20 cellular contexts compared by ENCODE assay signal in genomic region chr10:91367127-91367531, GRCh38.
"Had no signal": no experiment of that assay in that cellular context is flagged by ENCODE, and none has a peak within 500 bp of the region (broad histone marks: within the 10 kb centered on the region; RNA-seq: fewer than 3 reads in every experiment).

No MANE protein-coding gene starts in this region.

- H3K4me1 Mint-ChIP-seq: nephron had no signal

- DNase-seq: activated CD4-positive, alpha-beta T cell treated with anti-CD3 and anti-CD28 coated beads, Interleukin-2, amount 50 U/mL, for 4 hours; activated CD4-positive, CD25-positive, alpha-beta regulatory T cell treated with anti-CD3 and anti-CD28 coated beads, Interleukin-2, amount 50 U/mL, for 72 hours; activated effector memory CD4-positive, alpha-beta T cell treated with anti-CD3 and anti-CD28 coated beads, Interleukin-2, amount 50 U/mL, for 16 hours; activated T-cell treated with anti-CD3 and anti-CD28 coated beads, Interleukin-2, amount 50 U/mL, for 4 hours; adrenal gland; effector memory CD4-positive, alpha-beta T cell; esophagus squamous epithelium; islet precursor cell; mammary epithelial cell; midbrain; stimulated activated CD4-positive, alpha-beta T cell treated with anti-CD3 and anti-CD28 coated beads, Interleukin-12 subunit alpha, Interleukin-12 subunit beta, amount 100 ng/mL, for 4 hours; stimulated activated CD4-positive, alpha-beta T cell treated with anti-CD3 and anti-CD28 coated beads, Interleukin-1b, Interleukin-23, amount 100 ng/mL, for 48 hours; stimulated activated CD8-positive, alpha-beta memory T cell treated with anti-CD3 and anti-CD28 coated beads, Interleukin-4, amount 100 ng/mL, for 48 hours; stimulated activated naive CD4-positive, alpha-beta T cell treated with Interleukin-2 at 50 U/mL for 16 hours; SW 1271; T-helper 2 cell; tibial artery; uterus had no signal

- H3K4me3 Mint-ChIP-seq: activated T-cell treated with anti-CD3 and anti-CD28 coated beads, Interleukin-2, amount 50 U/mL, for 4 hours; dendritic cell treated with granulocyte-macrophage colony-stimulating factor and Interleukin-4, amounts not matched to agents 40 ng/mL and 50 ng/mL, for 4 days; nephron had no signal

- H3K27ac Mint-ChIP-seq: dendritic cell treated with granulocyte-macrophage colony-stimulating factor and Interleukin-4, amounts not matched to agents 40 ng/mL and 50 ng/mL, for 4 days; nephron had no signal

- H3K9me3 Mint-ChIP-seq: activated T-cell treated with anti-CD3 and anti-CD28 coated beads, Interleukin-2, amount 50 U/mL, for 4 hours had no signal
